10 cellular contexts compared by ENCODE assay signal in genomic region chr17:17935321-17936271, GRCh38. TPM values are rescaled to one million over a fixed set of nuclear protein-coding genes. Genes with fewer than 3 reads are reported as not detected.
DNase-seq lines count a peak whose midpoint lies in the region; ATAC-seq and TF ChIP-seq lines count a peak whose summit lies in the region.
"Had no signal": no experiment of that assay in that cellular context is flagged by ENCODE, and none has a peak within 500 bp of the region (broad histone marks: within the 10 kb centered on the region; RNA-seq: fewer than 3 reads in every experiment).

No MANE protein-coding gene starts in this region.

- in situ Hi-C loops in Panc1 (cut with HindIII; ENCODE audit: low pct_unique_long_range_greater_than_20kb, low sequenced_read_pairs) = no loop called here

- H3K4me1 ChIP-seq in CD4-positive, alpha-beta memory T cell (ENCODE audit: insufficient read depth, low read length) = peaks cover 24% of the 10 kb centered on the region
- H3K4me1 ChIP-seq in Panc1 (ENCODE audit: control insufficient read depth, insufficient read depth, low read length) = peaks cover 83% of the 10 kb centered on the region
- peaks cover 42% of the 10 kb centered on the region for H3K4me1 ChIP-seq in fibroblast of lung (ENCODE audit: control insufficient read depth, extremely low read depth, insufficient read depth, low read length)
- peaks cover 27 to 37% of the 10 kb centered on the region in 2 donors for H3K4me1 ChIP-seq in neuronal stem cell (ENCODE audit: control insufficient read depth in 2 of 2, insufficient read depth in 1 of 2, low read depth in 1 of 2, low read length in 2 of 2)
- H3K4me1 ChIP-seq in A673 (ENCODE audit: insufficient read depth, low read length, poor library complexity, severe bottlenecking) = peaks cover 26% of the 10 kb centered on the region

- no peak for DNase-seq in CD4-positive, alpha-beta memory T cell
- no peak for DNase-seq in Panc1 (ENCODE audit: low read depth, low spot score)
- peak; percentile 93 for DNase-seq in fibroblast of lung (ENCODE audit: low read depth in 2 of 2)
- no peak for DNase-seq in neuronal stem cell (ENCODE audit: low spot score)
- no peak for DNase-seq in activated CD4-positive, alpha-beta memory T cell treated with anti-CD3 and anti-CD28 coated beads for 36 hours
- no peak for DNase-seq in A673 (ENCODE audit: low spot score)
- DNase-seq in hypothalamus (lab: John Stamatoyannopoulos, UW) = no peak

- H3K79me1 ChIP-seq in neuronal stem cell (ENCODE audit: low read depth, low read length) = no peaks in the 10 kb centered on the region

- H2BK12ac ChIP-seq in neuronal stem cell (ENCODE audit: low read length) = no peak overlapping the region

- peaks cover 28% of the 10 kb centered on the region for H3K79me2 ChIP-seq in fibroblast of lung (ENCODE audit: control insufficient read depth, insufficient read depth, low read length)

- H3K9me3 ChIP-seq in CD4-positive, alpha-beta memory T cell (ENCODE audit: control insufficient read depth in 1 of 2, low read length in 2 of 2) = no peaks in the 10 kb centered on the region
- no peaks in the 10 kb centered on the region for H3K9me3 ChIP-seq in Panc1 (ENCODE audit: control insufficient read depth, insufficient read depth, low read depth, low read length)
- no peaks in the 10 kb centered on the region for H3K9me3 ChIP-seq in fibroblast of lung (ENCODE audit: control insufficient read depth, insufficient read depth, low read depth, low read length)
- H3K9me3 ChIP-seq in neuronal stem cell (replicated peaks in 1 of 2; ENCODE audit: control insufficient read depth in 2 of 2, insufficient read depth in 1 of 2, low read depth in 1 of 2, low read length in 2 of 2) = no peaks in the 10 kb centered on the region
- no peaks in the 10 kb centered on the region for H3K9me3 ChIP-seq in A673 (ENCODE audit: low read depth, low read length, poor library complexity, severe bottlenecking)

- H3K27ac ChIP-seq in CD4-positive, alpha-beta memory T cell (ENCODE audit: low read depth, low read length) = no peak overlapping the region
- peak overlapping the region; percentile 71; the same call in 1 of the 2 replicates for H3K27ac ChIP-seq in Panc1 (ENCODE audit: low read length)
- peak overlapping the region; percentile 59 for H3K27ac ChIP-seq in fibroblast of lung (ENCODE audit: insufficient read depth, low read length)
- H3K27ac ChIP-seq in neuronal stem cell (replicated peaks; ENCODE audit: low read length) = peak overlapping the region; percentile 19
- H3K27ac ChIP-seq in A673 (ENCODE audit: low read depth, low read length, poor library complexity, severe bottlenecking) = no peak overlapping the region

- H3K14ac ChIP-seq in neuronal stem cell (ENCODE audit: low read length) = no peak overlapping the region

- peak overlapping the region in 5 of 8 donors; percentile 23 to 63 (median 43) for H3K4me3 Mint-ChIP-seq in CD4-positive, alpha-beta memory T cell
- no peak overlapping the region for H3K4me3 Mint-ChIP-seq in activated CD4-positive, alpha-beta memory T cell treated with anti-CD3 and anti-CD28 coated beads for 36 hours
- H3K4me3 Mint-ChIP-seq: stimulated activated memory B cell treated with anti-CD40 and anti-IgM and Interleukin-4, amounts not matched to agents 10 μg/mL and 1 μg/mL and 100 μg/mL, for 72 hours had no signal

- no peaks in the 10 kb centered on the region for H3K9me3 Mint-ChIP-seq in CD4-positive, alpha-beta memory T cell
- no peaks in the 10 kb centered on the region for H3K9me3 Mint-ChIP-seq in activated CD4-positive, alpha-beta memory T cell treated with anti-CD3 and anti-CD28 coated beads for 36 hours
- H3K9me3 Mint-ChIP-seq: stimulated activated memory B cell treated with anti-CD40 and anti-IgM and Interleukin-4, amounts not matched to agents 10 μg/mL and 1 μg/mL and 100 μg/mL, for 72 hours had no signal

- no peak overlapping the region for H2AFZ ChIP-seq in fibroblast of lung (ENCODE audit: low read length)
- no peak overlapping the region for H2AFZ ChIP-seq in neuronal stem cell (ENCODE audit: low read length)

- H4K91ac ChIP-seq in neuronal stem cell (ENCODE audit: low read depth, low read length, poor library complexity) = no peak overlapping the region

- H4K8ac ChIP-seq in neuronal stem cell (ENCODE audit: low read depth, low read length) = no peak overlapping the region

- H2BK15ac ChIP-seq in neuronal stem cell (ENCODE audit: low read length) = no peak overlapping the region

- no peak overlapping the region for H3K18ac ChIP-seq in neuronal stem cell (ENCODE audit: low read length)

- peak overlapping the region in 5 of 7 donors; percentile 43 to 73 (median 60) for H3K27ac Mint-ChIP-seq in CD4-positive, alpha-beta memory T cell
- no peak overlapping the region for H3K27ac Mint-ChIP-seq in activated CD4-positive, alpha-beta memory T cell treated with anti-CD3 and anti-CD28 coated beads for 36 hours
- H3K27ac Mint-ChIP-seq: stimulated activated memory B cell treated with anti-CD40 and anti-IgM and Interleukin-4, amounts not matched to agents 10 μg/mL and 1 μg/mL and 100 μg/mL, for 72 hours had no signal

- no peak overlapping the region for H2AK5ac ChIP-seq in neuronal stem cell (ENCODE audit: low read depth, low read length)

- H3K4me1 Mint-ChIP-seq in CD4-positive, alpha-beta memory T cell = peaks cover 25 to 50% (median 32%) of the 10 kb centered on the region in 4 donors
- peaks cover 25% of the 10 kb centered on the region for H3K4me1 Mint-ChIP-seq in activated CD4-positive, alpha-beta memory T cell treated with anti-CD3 and anti-CD28 coated beads for 36 hours (ENCODE audit: low read depth)

- H3K27me3 ChIP-seq in CD4-positive, alpha-beta memory T cell (ENCODE audit: insufficient read depth, low read length) = no peaks in the 10 kb centered on the region
- H3K27me3 ChIP-seq in Panc1 (ENCODE audit: control insufficient read depth, insufficient read depth, low read length) (no peaks in the 10 kb centered on the region), fibroblast of lung (ENCODE audit: control insufficient read depth, insufficient read depth, low read length) (no peaks in the 10 kb centered on the region), neuronal stem cell (ENCODE audit: control insufficient read depth in 3 of 3, insufficient read depth in 3 of 3, low read depth in 1 of 3, low read length in 3 of 3) (no peaks in the 10 kb centered on the region), A673 (replicated peaks; ENCODE audit: insufficient read depth, low read depth, low read length, poor library complexity) (no peaks in the 10 kb centered on the region)

- no peaks in the 10 kb centered on the region for H3K27me3 Mint-ChIP-seq in CD4-positive, alpha-beta memory T cell
- H3K27me3 Mint-ChIP-seq in activated CD4-positive, alpha-beta memory T cell treated with anti-CD3 and anti-CD28 coated beads for 36 hours = no peaks in the 10 kb centered on the region
- H3K27me3 Mint-ChIP-seq: stimulated activated memory B cell treated with anti-CD40 and anti-IgM and Interleukin-4, amounts not matched to agents 10 μg/mL and 1 μg/mL and 100 μg/mL, for 72 hours had no signal

- no peak overlapping the region for H3K4ac ChIP-seq in neuronal stem cell (ENCODE audit: low read length)

- no peak for TF ChIP-seq CTCF in Panc1 (IDR thresholded peaks at IDR 0.05)
- no peak for TF ChIP-seq CTCF in fibroblast of lung (conservative IDR thresholded peaks at IDR 0.05 in 1 of 2, IDR thresholded peaks at IDR 0.05 in 1 of 2; ENCODE audit: low read depth in 1 of 2, low read length in 2 of 2)
- TF ChIP-seq CTCF in A673 (conservative IDR thresholded peaks at IDR 0.05; ENCODE audit: low read depth, low read length) = no peak

- POLR2A ChIA-PET in CD4-positive, alpha-beta memory T cell (lab: Charles Lee; ENCODE audit: partially characterized antibody) = interaction anchor here (1.3 kb wide), 1 partner anchor 24 kb away, joined by 3 read pairs; no protein-coding TSS in a partner anchor
- POLR2A ChIA-PET in Panc1 (lab: Charles Lee) = interaction anchor here (0.6 to 0.9 kb wide), 3 partner anchors 9 to 34 kb away, joined by 3 to 4 read pairs (median 3); no protein-coding TSS in a partner anchor
- POLR2A ChIA-PET in activated CD4-positive, alpha-beta memory T cell treated with anti-CD3 and anti-CD28 coated beads for 36 hours (lab: Charles Lee) = interaction anchor here (0.7 to 1.0 kb wide), 2 partner anchors 24 to 94 kb away, joined by 3 read pairs; no protein-coding TSS in a partner anchor
- POLR2A ChIA-PET in A673 (lab: Charles Lee; ENCODE audit: low non-redundant PET) = interaction anchor here (0.6 kb wide), 2 partner anchors 10 to 1349 kb away, joined by 3 to 4 read pairs; no protein-coding TSS in a partner anchor

- BruUV-seq in Panc1 (replicated peaks; lab: Mats Ljungman, UMichigan) (no TSS peak), A673 (replicated peaks; lab: Mats Ljungman, UMichigan) (no TSS peak)

- H3K36me3 Mint-ChIP-seq in CD4-positive, alpha-beta memory T cell = no peaks in the 10 kb centered on the region
- H3K36me3 Mint-ChIP-seq in activated CD4-positive, alpha-beta memory T cell treated with anti-CD3 and anti-CD28 coated beads for 36 hours = no peaks in the 10 kb centered on the region
- H3K36me3 Mint-ChIP-seq: stimulated activated memory B cell treated with anti-CD40 and anti-IgM and Interleukin-4, amounts not matched to agents 10 μg/mL and 1 μg/mL and 100 μg/mL, for 72 hours had no signal

- H2BK120ac ChIP-seq in neuronal stem cell (ENCODE audit: low read depth, low read length) = no peak overlapping the region

- H3K4me2 ChIP-seq in fibroblast of lung (ENCODE audit: extremely low read depth, insufficient read depth, low read length) = peak overlapping the region; percentile 20
- no peak overlapping the region for H3K4me2 ChIP-seq in neuronal stem cell (ENCODE audit: insufficient read depth, low read length, poor library complexity, severe bottlenecking)

- no peak overlapping the region for H2BK5ac ChIP-seq in neuronal stem cell (ENCODE audit: low read length)

- H3K9ac ChIP-seq in fibroblast of lung (ENCODE audit: insufficient read depth, low read length) = no peak overlapping the region
- no peak overlapping the region for H3K9ac ChIP-seq in neuronal stem cell (ENCODE audit: low read depth, low read length, poor library complexity)

- no CpG with 5 or more reads among the region's 6 CpGs for WGBS in neuronal stem cell (ENCODE audit: extremely low coverage in 2 of 2, insufficient read length in 2 of 2, insufficient replicate concordance in 1 of 2), 2 donors

- intact Hi-C loops in CD4-positive, alpha-beta memory T cell (cut with micrococcal nuclease) = no loop called here
- intact Hi-C loops in Panc1 (cut with micrococcal nuclease; ENCODE audit: unreplicated experiment) (no loop called here), A673 (cut with micrococcal nuclease; ENCODE audit: unreplicated experiment) (no loop called here)
- intact Hi-C loops in activated CD4-positive, alpha-beta memory T cell treated with anti-CD3 and anti-CD28 coated beads for 36 hours (cut with micrococcal nuclease) = no loop called here

- no peaks in the 10 kb centered on the region for H3K36me3 ChIP-seq in CD4-positive, alpha-beta memory T cell (ENCODE audit: insufficient read depth, low read length)
- no peaks in the 10 kb centered on the region; the same call in 1 of the 2 replicates for H3K36me3 ChIP-seq in Panc1 (ENCODE audit: control insufficient read depth, insufficient read depth, low read length)
- H3K36me3 ChIP-seq in fibroblast of lung (ENCODE audit: control insufficient read depth, insufficient read depth, low read length) = peaks cover 1% of the 10 kb centered on the region
- H3K36me3 ChIP-seq in neuronal stem cell (replicated peaks in 1 of 2; ENCODE audit: control insufficient read depth in 2 of 2, insufficient read depth in 2 of 2, low read length in 2 of 2) = no peaks in the 10 kb centered on the region
- no peaks in the 10 kb centered on the region for H3K36me3 ChIP-seq in A673 (ENCODE audit: insufficient read depth, low read length, poor library complexity, severe bottlenecking)

- H4K20me1 ChIP-seq in fibroblast of lung (ENCODE audit: control insufficient read depth, extremely low read depth, insufficient read depth, low read length) = no peaks in the 10 kb centered on the region

- no peak overlapping the region for H3K23ac ChIP-seq in neuronal stem cell (ENCODE audit: low read depth, low read length, poor library complexity)

- no peak overlapping the region for H3K4me3 ChIP-seq in CD4-positive, alpha-beta memory T cell (ENCODE audit: low read length in 2 of 2)
- H3K4me3 ChIP-seq in Panc1 (ENCODE audit: low read depth in 2 of 2, low read length in 2 of 2) (no peak overlapping the region), fibroblast of lung (replicated peaks in 1 of 4; ENCODE audit: control extremely low read depth in 1 of 4, insufficient read depth in 1 of 4, low read depth in 3 of 4, low read length in 4 of 4) (peak overlapping the region in 1 of 4 experiments; percentile 11), neuronal stem cell (ENCODE audit: low read length in 2 of 2) (no peak overlapping the region), A673 (ENCODE audit: low read depth, low read length, poor library complexity, severe bottlenecking) (no peak overlapping the region)
- H3K4me3 ChIP-seq: GM12878 had no signal

- CTCF ChIA-PET in CD4-positive, alpha-beta memory T cell (lab: Charles Lee; ENCODE audit: partially characterized antibody) = interaction anchor here (0.8 to 1.2 kb wide), 3 partner anchors 11 to 37 kb away, joined by 3 to 4 read pairs (median 3); partner anchors contain the start of genes DRC3 and TOM1L2
- CTCF ChIA-PET in Panc1 (lab: Charles Lee) = no interaction called here
- CTCF ChIA-PET in activated CD4-positive, alpha-beta memory T cell treated with anti-CD3 and anti-CD28 coated beads for 36 hours (lab: Charles Lee) = interaction anchor here (0.6 kb wide), 1 partner anchor 62 kb away, joined by 3 read pairs; no protein-coding TSS in a partner anchor
- CTCF ChIA-PET in A673 (lab: Charles Lee) = interaction anchor here (0.5 kb wide), 1 partner anchor 80 kb away, joined by 3 read pairs; no protein-coding TSS in a partner anchor

- ATAC-seq in Panc1 = peak; percentile 32; the same call in 1 of the 2 replicates
- ATAC-seq in GM19035 (IDR thresholded peaks at IDR 0.05; ENCODE audit: unreplicated experiment) = no peak
- ATAC-seq: GM12878; stimulated activated memory B cell treated with anti-CD40 and anti-IgM and Interleukin-4, amounts not matched to agents 10 μg/mL and 1 μg/mL and 100 μg/mL, for 72 hours had no signal

RNA-seq across cellular contexts. Expression of gene TOM1L2, which starts 36.6 kb away (rescaled TPM):
- 10 to 100 TPM; 59.4 to 63.1 TPM for total RNA-seq in CD4-positive, alpha-beta memory T cell
- 10 to 100 TPM in 1 of 2 donors, 1 to 10 TPM in 1; 1.6 to 12.0 TPM for polyA plus RNA-seq in CD4-positive, alpha-beta memory T cell
- total RNA-seq in Panc1 (2021; ENCODE audit: unreplicated experiment) (45.2 TPM), fibroblast of lung (15.7 and 33.9 TPM in 2 replicates), A673 (2021) (10.0 and 15.2 TPM in 2 replicates)
- 39.0 TPM for polyA plus RNA-seq in Panc1 (2012; ENCODE audit: insufficient read length)
- polyA plus RNA-seq in fibroblast of lung = 35.9 and 47.4 TPM in 2 replicates
- 34.3 and 40.2 TPM in 2 replicates for polyA plus RNA-seq in fibroblast of lung (2012)
- polyA minus RNA-seq in fibroblast of lung (ENCODE audit: low replicate concordance) = 92.9 and 100 TPM in 2 replicates
- 11.3 TPM for polyA plus RNA-seq in neuronal stem cell (2013, experiment 1 of 2)
- 12.2 TPM for polyA plus RNA-seq in neuronal stem cell (2013, experiment 2 of 2)
- total RNA-seq in activated CD4-positive, alpha-beta memory T cell treated with anti-CD3 and anti-CD28 coated beads for 36 hours = 10 to 100 TPM; 11.1 to 12.7 TPM

RNA-seq across cellular contexts. Expression of gene DRC3, which starts 37.1 kb away (rescaled TPM):
- total RNA-seq in CD4-positive, alpha-beta memory T cell = under 1 TPM; 0.64 to 0.67 TPM
- polyA plus RNA-seq in CD4-positive, alpha-beta memory T cell = under 1 TPM in 1 of 2 donors, not detected in 1; 0.24 TPM
- total RNA-seq in Panc1 (2021; ENCODE audit: unreplicated experiment) (3.6 TPM), fibroblast of lung (0.26 and 0.33 TPM in 2 replicates), A673 (2021) (1.0 and 2.0 TPM in 2 replicates)
- polyA plus RNA-seq in Panc1 (2012; ENCODE audit: insufficient read length) = 3.7 TPM
- 0.27 and 0.37 TPM in 2 replicates for polyA plus RNA-seq in fibroblast of lung
- 1.1 and 1.6 TPM in 2 replicates for polyA plus RNA-seq in fibroblast of lung (2012)
- not detected in 2 replicates for polyA minus RNA-seq in fibroblast of lung (ENCODE audit: low replicate concordance)
- 1.1 TPM for polyA plus RNA-seq in neuronal stem cell (2013, experiment 1 of 2)
- polyA plus RNA-seq in neuronal stem cell (2013, experiment 2 of 2) = 0.62 TPM
- under 1 TPM; 0.34 to 0.52 TPM for total RNA-seq in activated CD4-positive, alpha-beta memory T cell treated with anti-CD3 and anti-CD28 coated beads for 36 hours

Comparison
In these comparisons a context has a peak if more than half of its experiments do, and no peak if none do; other contexts are left out.
1. DNase-seq: peak in fibroblast of lung (2 of 2); none in CD4-positive, alpha-beta memory T cell (0 of 5), Panc1 (single experiment), neuronal stem cell (single experiment), activated CD4-positive, alpha-beta memory T cell treated with anti-CD3 and anti-CD28 coated beads for 36 hours (single experiment), A673 (single experiment) and hypothalamus (0 of 51).
2. H3K27ac ChIP-seq: peak in Panc1 (single experiment), fibroblast of lung (single experiment) and neuronal stem cell (single experiment); none in CD4-positive, alpha-beta memory T cell (single experiment) and A673 (single experiment).